In genomic region chr5:102700916-102701315, GRCh38 we compare ENCODE assay signal across 20 cellular contexts.
DNase-seq lines count a peak whose midpoint lies in the region; ATAC-seq and TF ChIP-seq lines count a peak whose summit lies in the region.
"Had no signal": no experiment of that assay in that cellular context is flagged by ENCODE, and none has a peak within 500 bp of the region (broad histone marks: within the 10 kb centered on the region; RNA-seq: fewer than 3 reads in every experiment).

No MANE protein-coding gene starts in this region.

- H3K27me3 Mint-ChIP-seq in stimulated activated naive B cell treated with anti-CD40 and anti-IgM and Interleukin-4, amounts not matched to agents 10 μg/mL and 1 μg/mL and 100 μg/mL, for 72 hours, result no peaks in the 10 kb centered on the region
- H3K27me3 Mint-ChIP-seq: CD4-positive, alpha-beta T cell had no signal

- TF ChIP-seq CTCF in NB4 (IDR thresholded peaks at IDR 0.05; ENCODE audit: low read depth, low read length), result no peak

- no peaks in the 10 kb centered on the region for H3K4me1 Mint-ChIP-seq in stimulated activated naive B cell treated with anti-CD40 and anti-IgM and Interleukin-4, amounts not matched to agents 10 μg/mL and 1 μg/mL and 100 μg/mL, for 72 hours
- H3K4me1 Mint-ChIP-seq: IgD-negative memory B cell, T-cell had no signal

- ATAC-seq in stimulated activated naive B cell treated with anti-CD40 and anti-IgM and Interleukin-4, amounts not matched to agents 10 μg/mL and 1 μg/mL and 100 μg/mL, for 72 hours (replicated peaks), result no peak
- ATAC-seq: T-cell had no signal

- no peaks in the 10 kb centered on the region for H3K36me3 Mint-ChIP-seq in stimulated activated naive B cell treated with anti-CD40 and anti-IgM and Interleukin-4, amounts not matched to agents 10 μg/mL and 1 μg/mL and 100 μg/mL, for 72 hours
- H3K36me3 Mint-ChIP-seq: IgD-negative memory B cell, T-cell had no signal

- DNase-seq in SIG-M5 treated with dmso at 0.1 percent for 504 hours (lab: John Stamatoyannopoulos, UW; ENCODE audit: unreplicated experiment) (peak; percentile 33), SIG-M5 (lab: John Stamatoyannopoulos, UW) (no peak), NB4 (ENCODE audit: low read depth) (peak; percentile 16), RPMI8226 (peak; percentile 43), midbrain (lab: John Stamatoyannopoulos, UW) (no peak), NCI-H510A (lab: John Stamatoyannopoulos, UW) (no peak)
- no peak for DNase-seq in stimulated activated naive B cell treated with anti-CD40 and anti-IgM and Interleukin-4, amounts not matched to agents 10 μg/mL and 1 μg/mL and 100 μg/mL, for 72 hours
- DNase-seq: CD4-positive, alpha-beta T cell; GOT3; NCI-H1048; NCI-H1417; NCI-H2081; NCI-H226; NCI-H510A treated with DMSO at 0.1 percent for 48 hours; NCI-H748 treated with DMSO at 0.1 percent for 48 hours; NK-92 treated with Interleukin-12 subunit alpha and Interleukin-12 subunit beta, amount 100 ng/mL, for 24 hours; OCI-M1; T-cell had no signal

- no peak overlapping the region for H3K4me3 Mint-ChIP-seq in stimulated activated naive B cell treated with anti-CD40 and anti-IgM and Interleukin-4, amounts not matched to agents 10 μg/mL and 1 μg/mL and 100 μg/mL, for 72 hours
- H3K4me3 Mint-ChIP-seq: CD4-positive, alpha-beta T cell; IgD-negative memory B cell; T-cell had no signal

- no peaks in the 10 kb centered on the region for H3K9me3 Mint-ChIP-seq in stimulated activated naive B cell treated with anti-CD40 and anti-IgM and Interleukin-4, amounts not matched to agents 10 μg/mL and 1 μg/mL and 100 μg/mL, for 72 hours
- H3K9me3 Mint-ChIP-seq: CD4-positive, alpha-beta T cell; IgD-negative memory B cell; T-cell had no signal

- no peak overlapping the region for H3K27ac Mint-ChIP-seq in stimulated activated naive B cell treated with anti-CD40 and anti-IgM and Interleukin-4, amounts not matched to agents 10 μg/mL and 1 μg/mL and 100 μg/mL, for 72 hours
- H3K27ac Mint-ChIP-seq: CD4-positive, alpha-beta T cell; IgD-negative memory B cell; T-cell had no signal

- TF ChIP-seq POLR2A in NB4 (IDR thresholded peaks at IDR 0.05; ENCODE audit: extremely low read depth, insufficient read length), result no peak

- no peak overlapping the region for H3K4me3 ChIP-seq in NB4 (ENCODE audit: low read depth, low read length)
- H3K4me3 ChIP-seq: HAP-1 had no signal

Comparison
In these comparisons a context has a peak if more than half of its experiments do, and no peak if none do; other contexts are left out.
1. DNase-seq: peak in SIG-M5 treated with dmso at 0.1 percent for 504 hours (single experiment), NB4 (single experiment) and RPMI8226 (single experiment); none in SIG-M5 (single experiment), midbrain (single experiment), NCI-H510A (single experiment) and stimulated activated naive B cell treated with anti-CD40 and anti-IgM and Interleukin-4, amounts not matched to agents 10 μg/mL and 1 μg/mL and 100 μg/mL, for 72 hours (single experiment).